29 cellular contexts compared by ENCODE assay signal in genomic region chr16:62940573-62940972, GRCh38.
"Had no signal": no experiment of that assay in that cellular context is flagged by ENCODE, and none has a peak within 500 bp of the region (broad histone marks: within the 10 kb centered on the region; RNA-seq: fewer than 3 reads in every experiment).

No MANE protein-coding gene starts in this region.

- H3K4me1 ChIP-seq: adrenal gland, ascending aorta, colonic mucosa, lower lobe of right lung, parathyroid adenoma, right atrium auricular region, upper lobe of left lung had no signal

- H3K4me3 Mint-ChIP-seq: activated B cell treated with CpG ODN at 0.5 μM for 24 hours; activated naive CD4-positive, alpha-beta T cell treated with anti-CD3 and anti-CD28 coated beads for 36 hours; activated naive CD8-positive, alpha-beta T cell treated with anti-CD3 and anti-CD28 coated beads for 36 hours; activated T-helper 1 cell treated with anti-CD3 and anti-CD28 coated beads, Interleukin-12 subunit alpha, Interleukin-12 subunit beta, Interleukin-2, Interleukin-4 antibody, amounts not matched to agents 30 ng/mL and 10 ng/mL and 1 ng/mL, durations not matched to agents 14 hours and 24 hours and 36 hours; natural killer cell; stimulated activated memory B cell treated with anti-CD40 and anti-IgM and Interleukin-4, amounts not matched to agents 10 μg/mL and 1 μg/mL and 100 μg/mL, for 72 hours; stimulated activated naive CD8-positive, alpha-beta T cell treated with anti-CD3 and anti-CD28 coated beads, Interleukin-15, amount 100 ng/mL, for 72 hours had no signal

- H3K4me3 ChIP-seq: adrenal gland, ascending aorta, cardiac muscle cell, colonic mucosa, lower lobe of right lung, right atrium auricular region, smooth muscle cell, upper lobe of left lung had no signal

- H3K9ac ChIP-seq: parathyroid adenoma had no signal

- H3K27ac ChIP-seq: adrenal gland, ascending aorta, cardiac muscle cell, colonic mucosa, lower lobe of right lung, parathyroid adenoma, right atrium auricular region, upper lobe of left lung had no signal

- H3K4me2 ChIP-seq: smooth muscle cell had no signal

- H3K27ac Mint-ChIP-seq: activated B cell treated with CpG ODN at 0.5 μM for 24 hours; activated naive CD4-positive, alpha-beta T cell treated with anti-CD3 and anti-CD28 coated beads for 36 hours; activated naive CD8-positive, alpha-beta T cell treated with anti-CD3 and anti-CD28 coated beads for 36 hours; activated T-helper 1 cell treated with anti-CD3 and anti-CD28 coated beads, Interleukin-12 subunit alpha, Interleukin-12 subunit beta, Interleukin-2, Interleukin-4 antibody, amounts not matched to agents 30 ng/mL and 10 ng/mL and 1 ng/mL, durations not matched to agents 14 hours and 24 hours and 36 hours; natural killer cell; stimulated activated memory B cell treated with anti-CD40 and anti-IgM and Interleukin-4, amounts not matched to agents 10 μg/mL and 1 μg/mL and 100 μg/mL, for 72 hours; stimulated activated naive CD8-positive, alpha-beta T cell treated with anti-CD3 and anti-CD28 coated beads, Interleukin-15, amount 100 ng/mL, for 72 hours had no signal

- H3K9me3 ChIP-seq: adrenal gland, ascending aorta, colonic mucosa, lower lobe of right lung, right atrium auricular region, upper lobe of left lung had no signal

- H3K4me1 Mint-ChIP-seq: activated B cell treated with CpG ODN at 0.5 μM for 24 hours; activated naive CD8-positive, alpha-beta T cell treated with anti-CD3 and anti-CD28 coated beads for 36 hours; natural killer cell; stimulated activated memory B cell treated with anti-CD40 and anti-IgM and Interleukin-4, amounts not matched to agents 10 μg/mL and 1 μg/mL and 100 μg/mL, for 72 hours; stimulated activated naive CD8-positive, alpha-beta T cell treated with anti-CD3 and anti-CD28 coated beads, Interleukin-15, amount 100 ng/mL, for 72 hours had no signal

- H2AFZ ChIP-seq: parathyroid adenoma had no signal

- ATAC-seq: left lobe of liver; lower lobe of right lung; natural killer cell; stimulated activated memory B cell treated with anti-CD40 and anti-IgM and Interleukin-4, amounts not matched to agents 10 μg/mL and 1 μg/mL and 100 μg/mL, for 72 hours; stimulated activated naive CD8-positive, alpha-beta T cell treated with anti-CD3 and anti-CD28 coated beads, Interleukin-15, amount 100 ng/mL, for 72 hours had no signal

- H3K36me3 Mint-ChIP-seq: activated naive CD8-positive, alpha-beta T cell treated with anti-CD3 and anti-CD28 coated beads for 36 hours; brain; natural killer cell; stimulated activated memory B cell treated with anti-CD40 and anti-IgM and Interleukin-4, amounts not matched to agents 10 μg/mL and 1 μg/mL and 100 μg/mL, for 72 hours had no signal

- H3K27me3 Mint-ChIP-seq: activated B cell treated with CpG ODN at 0.5 μM for 24 hours; activated naive CD8-positive, alpha-beta T cell treated with anti-CD3 and anti-CD28 coated beads for 36 hours; stimulated activated memory B cell treated with anti-CD40 and anti-IgM and Interleukin-4, amounts not matched to agents 10 μg/mL and 1 μg/mL and 100 μg/mL, for 72 hours; stimulated activated naive CD8-positive, alpha-beta T cell treated with anti-CD3 and anti-CD28 coated beads, Interleukin-15, amount 100 ng/mL, for 72 hours had no signal

- H3K27me3 ChIP-seq: adrenal gland, ascending aorta, cardiac muscle cell, colonic mucosa, right atrium auricular region, upper lobe of left lung had no signal

- DNase-seq: activated B cell treated with CpG ODN at 0.5 μM for 24 hours; activated effector memory CD4-positive, alpha-beta T cell treated with anti-CD3 and anti-CD28 coated beads, Interleukin-2, amount 50 U/mL, for 16 hours; activated naive CD4-positive, alpha-beta T cell treated with anti-CD3 and anti-CD28 coated beads for 36 hours; activated naive CD8-positive, alpha-beta T cell treated with anti-CD3 and anti-CD28 coated beads for 36 hours; adrenal gland; cerebellar nuclear complex; colonic mucosa; effector CD8-positive, alpha-beta T cell; kidney; lower lobe of right lung; mesenchymal stem cell; natural killer cell; occipital lobe; stimulated activated CD4-positive, alpha-beta T cell treated with anti-CD3 and anti-CD28 coated beads, Interleukin-1b, Interleukin-23, amount 100 ng/mL, for 48 hours; stimulated activated CD4-positive, alpha-beta T cell treated with anti-CD3 and anti-CD28 coated beads, Interleukin-4, amount 100 ng/mL, for 4 hours; stimulated activated CD8-positive, alpha-beta memory T cell treated with anti-CD3 and anti-CD28 coated beads, Interleukin-4, amount 100 ng/mL, for 48 hours; stimulated activated naive CD8-positive, alpha-beta T cell treated with anti-CD3 and anti-CD28 coated beads, Interleukin-15, amount 100 ng/mL, for 72 hours; substantia nigra; T-helper 2 cell; upper lobe of left lung had no signal

- H3K36me3 ChIP-seq: adrenal gland, ascending aorta, cardiac muscle cell, colonic mucosa, lower lobe of right lung, right atrium auricular region, upper lobe of left lung had no signal

- H3K79me2 ChIP-seq: parathyroid adenoma had no signal
